In genomic region chr19:18156841-18157464, GRCh38 we compare ENCODE assay signal across 7 cellular contexts. TPM values are rescaled to one million over a fixed set of nuclear protein-coding genes. Genes with fewer than 3 reads are reported as not detected.
A peak's percentile ranks its signal among the peaks of the same experiment; 100 is the strongest.
DNase-seq lines count a peak whose midpoint lies in the region; ATAC-seq and TF ChIP-seq lines count a peak whose summit lies in the region.

No MANE protein-coding gene starts in this region.

- DNase-seq in HuH-7 (ENCODE audit: low spot score) (peak; percentile 82), SHP77 treated with DMSO at 0.1 percent for 48 hours (lab: John Stamatoyannopoulos, UW) (peak; percentile 87), fibroblast of the aortic adventitia (ENCODE audit: low read depth) (peak; percentile 87), osteocyte (ENCODE audit: extremely low spot score, unreplicated experiment) (peak; percentile 93), KG1 (lab: John Stamatoyannopoulos, UW) (no peak)

- peaks cover 54% of the 10 kb centered on the region for H3K4me1 Mint-ChIP-seq in osteocyte (ENCODE audit: unreplicated experiment)

- peak overlapping the region; percentile 67 for H3K27ac Mint-ChIP-seq in osteocyte (ENCODE audit: unreplicated experiment)

- H3K9me3 Mint-ChIP-seq in osteocyte (ENCODE audit: unreplicated experiment): no peaks in the 10 kb centered on the region

- H3K4me3 ChIP-seq in fibroblast of the aortic adventitia (ENCODE audit: low read depth, low read length): no peak overlapping the region

- TF ChIP-seq CTCF in fibroblast of the aortic adventitia (IDR thresholded peaks at IDR 0.05; ENCODE audit: insufficient read depth, low read length): no peak
- no peak for TF ChIP-seq CTCF in osteocyte (IDR thresholded peaks at IDR 0.05)

- no peaks in the 10 kb centered on the region for H3K36me3 Mint-ChIP-seq in osteocyte (ENCODE audit: unreplicated experiment)

- no peaks in the 10 kb centered on the region for H3K27me3 Mint-ChIP-seq in osteocyte (ENCODE audit: unreplicated experiment)

- ATAC-seq in GM18519 (IDR thresholded peaks at IDR 0.05; ENCODE audit: low FRiP score, unreplicated experiment) (no peak), HG03135 (IDR thresholded peaks at IDR 0.05; ENCODE audit: unreplicated experiment) (no peak)

- no peak overlapping the region for H3K4me3 Mint-ChIP-seq in osteocyte (ENCODE audit: unreplicated experiment)

RNA-seq across cellular contexts. Expression of gene PIK3R2, which starts 4.0 kb away (rescaled TPM):
- total RNA-seq in fibroblast of the aortic adventitia (ENCODE audit: low replicate concordance) (36.7 and 41.3 TPM in 2 replicates), osteocyte (67.2 and 68.1 TPM in 2 replicates)

RNA-seq across cellular contexts. Expression of gene IFI30, which starts 16.7 kb away (rescaled TPM):
- total RNA-seq in fibroblast of the aortic adventitia (ENCODE audit: low replicate concordance) (0.90 and 23.1 TPM in 2 replicates), osteocyte (not detected in 2 replicates)

RNA-seq across cellular contexts. Expression of gene MPV17L2, which starts 36.1 kb away (rescaled TPM):
- 4.4 and 11.7 TPM in 2 replicates for total RNA-seq in fibroblast of the aortic adventitia (ENCODE audit: low replicate concordance)
- total RNA-seq in osteocyte: 11.6 and 12.7 TPM in 2 replicates

RNA-seq across cellular contexts. Expression of gene RAB3A, which starts 46.9 kb away (rescaled TPM):
- 2.8 TPM in 1 of 2 replicates, not detected in the other for total RNA-seq in fibroblast of the aortic adventitia (ENCODE audit: low replicate concordance)
- 2.9 and 3.2 TPM in 2 replicates for total RNA-seq in osteocyte

RNA-seq across cellular contexts. Expression of gene MAST3, which starts 59.4 kb away (rescaled TPM):
- total RNA-seq in fibroblast of the aortic adventitia (ENCODE audit: low replicate concordance) (2.4 and 3.1 TPM in 2 replicates), osteocyte (7.6 and 8.0 TPM in 2 replicates)
